In genomic region chr15:78317145-78317836, GRCh38 we compare ENCODE assay signal across 11 cellular contexts. TPM values are rescaled to one million over a fixed set of nuclear protein-coding genes. Genes with fewer than 3 reads are reported as not detected.
DNase-seq lines count a peak whose midpoint lies in the region; ATAC-seq and TF ChIP-seq lines count a peak whose summit lies in the region.
"Had no signal": no experiment of that assay in that cellular context is flagged by ENCODE, and none has a peak within 500 bp of the region (broad histone marks: within the 10 kb centered on the region; RNA-seq: fewer than 3 reads in every experiment).

No MANE protein-coding gene starts in this region.

- no peak overlapping the region for H3K4me3 Mint-ChIP-seq in Caco-2 (ENCODE audit: unreplicated experiment)

- intact Hi-C loops in Caco-2 (cut with micrococcal nuclease; ENCODE audit: unreplicated experiment), result no loop called here

- H3K36me3 ChIP-seq in Caco-2 (ENCODE audit: control insufficient read depth, insufficient read depth, low read length), result no peaks in the 10 kb centered on the region
- no peaks in the 10 kb centered on the region for H3K36me3 ChIP-seq in HUES48 (ENCODE audit: control insufficient read depth, insufficient read depth, low read length)
- no peaks in the 10 kb centered on the region for H3K36me3 ChIP-seq in kidney epithelial cell (ENCODE audit: control insufficient read depth, insufficient read depth, low read length)

- no peaks in the 10 kb centered on the region for H3K27me3 ChIP-seq in Caco-2 (replicated peaks; ENCODE audit: control insufficient read depth, insufficient read depth, low read length)
- no peaks in the 10 kb centered on the region for H3K27me3 ChIP-seq in HUES48 (ENCODE audit: control insufficient read depth, insufficient read depth, low read length)
- peaks cover 3% of the 10 kb centered on the region for H3K27me3 ChIP-seq in kidney epithelial cell (ENCODE audit: control insufficient read depth, insufficient read depth, low read length)

- no peaks in the 10 kb centered on the region for H3K9me3 Mint-ChIP-seq in Caco-2 (ENCODE audit: unreplicated experiment)

- DNase-seq in Caco-2, result peak in 1 of 2 experiments; percentile 52
- no peak for DNase-seq in astrocyte of the cerebellum (ENCODE audit: low read depth)
- DNase-seq in kidney epithelial cell (ENCODE audit: low read depth), result no peak
- no peak for DNase-seq in OCI-M2 (lab: John Stamatoyannopoulos, UW; ENCODE audit: unreplicated experiment)
- DNase-seq in amniotic stem cell (lab: John Stamatoyannopoulos, UW), result no peak
- DNase-seq: HCEC 1CT, NCI-H2171 had no signal

- no peaks in the 10 kb centered on the region for H3K27me3 Mint-ChIP-seq in Caco-2 (ENCODE audit: insufficient read depth, unreplicated experiment)

- H3K4me1 ChIP-seq in Caco-2 (no peaks in the 10 kb centered on the region), HUES48 (ENCODE audit: control insufficient read depth, insufficient read depth, low read length) (peaks cover 28% of the 10 kb centered on the region)

- BruUV-seq in Caco-2 (replicated peaks; lab: Mats Ljungman, UMichigan), result no TSS peak

- H3K9me3 ChIP-seq in Caco-2 (no peaks in the 10 kb centered on the region), HUES48 (ENCODE audit: control insufficient read depth, insufficient read depth, low read length) (no peaks in the 10 kb centered on the region)

- TF ChIP-seq CTCF in Caco-2 (IDR thresholded peaks at IDR 0.05; ENCODE audit: insufficient read depth in 1 of 2, low read depth in 1 of 2, low read length in 1 of 2, severe bottlenecking in 1 of 2, unreplicated experiment in 1 of 2), result peak; percentile 31 to 59
- peak; percentile 5 for TF ChIP-seq CTCF in astrocyte of the cerebellum (IDR thresholded peaks at IDR 0.05; ENCODE audit: low read depth, low read length, missing control alignments)
- peak; percentile 11 for TF ChIP-seq CTCF in kidney epithelial cell (IDR thresholded peaks at IDR 0.05; ENCODE audit: insufficient read depth, low read length, poor library complexity, severe bottlenecking)

- POLR2A ChIA-PET in Caco-2 (lab: Charles Lee), result interaction anchor here (0.6 kb wide), 1 partner anchor 18 kb away, joined by 8 read pairs; the partner anchor contains the start of gene SKIC8

- H3K27ac ChIP-seq in HUES48 (ENCODE audit: low read depth, low read length), result peak overlapping the region; percentile 74

- H3K4me3 ChIP-seq in Caco-2 (ENCODE audit: low read depth, low read length) (no peak overlapping the region), HUES48 (ENCODE audit: low read depth, low read length) (no peak overlapping the region), astrocyte of the cerebellum (ENCODE audit: low read depth, low read length) (no peak overlapping the region), kidney epithelial cell (ENCODE audit: low read depth, low read length) (no peak overlapping the region)

- H3K4me1 Mint-ChIP-seq in Caco-2 (ENCODE audit: low read depth, unreplicated experiment), result no peaks in the 10 kb centered on the region

- CTCF ChIA-PET in Caco-2 (lab: Charles Lee), result interaction anchor here (1.1 kb wide), 1 partner anchor 49 kb away, joined by 3 read pairs; no protein-coding TSS in a partner anchor

- no peak overlapping the region for H3K27ac Mint-ChIP-seq in Caco-2 (ENCODE audit: unreplicated experiment)

- ATAC-seq in GM18861 (IDR thresholded peaks at IDR 0.05; ENCODE audit: unreplicated experiment) (no peak), GM21786 (IDR thresholded peaks at IDR 0.05; ENCODE audit: unreplicated experiment) (no peak)

- no peaks in the 10 kb centered on the region for H3K36me3 Mint-ChIP-seq in Caco-2 (ENCODE audit: insufficient read depth, unreplicated experiment)

- no peak overlapping the region for H3K9ac ChIP-seq in HUES48 (ENCODE audit: low read depth, low read length)

- in situ Hi-C loops in astrocyte of the cerebellum (cut with HindIII; ENCODE audit: low sequenced_read_pairs), result no loop called here

RNA-seq across cellular contexts. Expression of gene SKIC8, which starts 17.9 kb away (rescaled TPM):
- total RNA-seq in Caco-2 (2022) (45.7 and 51.5 TPM in 2 replicates), kidney epithelial cell (51.1 and 54.6 TPM in 2 replicates)

RNA-seq across cellular contexts. Expression of gene CRABP1, which starts 22.9 kb away (rescaled TPM):
- total RNA-seq in Caco-2 (2022), result 113 and 116 TPM in 2 replicates
- total RNA-seq in kidney epithelial cell, result not detected in 2 replicates
- total RNA-seq: pulmonary artery endothelial cell had no signal

RNA-seq across cellular contexts. Expression of gene DNAJA4, which starts 52.9 kb away (rescaled TPM):
- total RNA-seq in Caco-2 (2022), result 0.91 and 1.1 TPM in 2 replicates
- total RNA-seq in kidney epithelial cell, result 9.9 and 11.0 TPM in 2 replicates

Comparison
In these comparisons a context has a peak if more than half of its experiments do, and no peak if none do; other contexts are left out.
1. RNA of gene CRABP1, which starts 22.9 kb away (total RNA-seq): 113 to 116 TPM in Caco-2; not detected in kidney epithelial cell; every median in the first group is over 100 times any median in the second.
2. Peak in every context shown above with its lines, with median percentiles within 50 percentile points of each other: CTCF ChIP-seq.